Comparison of ENCODE assay signal across 8 cellular contexts in the genomic region with DNA sequence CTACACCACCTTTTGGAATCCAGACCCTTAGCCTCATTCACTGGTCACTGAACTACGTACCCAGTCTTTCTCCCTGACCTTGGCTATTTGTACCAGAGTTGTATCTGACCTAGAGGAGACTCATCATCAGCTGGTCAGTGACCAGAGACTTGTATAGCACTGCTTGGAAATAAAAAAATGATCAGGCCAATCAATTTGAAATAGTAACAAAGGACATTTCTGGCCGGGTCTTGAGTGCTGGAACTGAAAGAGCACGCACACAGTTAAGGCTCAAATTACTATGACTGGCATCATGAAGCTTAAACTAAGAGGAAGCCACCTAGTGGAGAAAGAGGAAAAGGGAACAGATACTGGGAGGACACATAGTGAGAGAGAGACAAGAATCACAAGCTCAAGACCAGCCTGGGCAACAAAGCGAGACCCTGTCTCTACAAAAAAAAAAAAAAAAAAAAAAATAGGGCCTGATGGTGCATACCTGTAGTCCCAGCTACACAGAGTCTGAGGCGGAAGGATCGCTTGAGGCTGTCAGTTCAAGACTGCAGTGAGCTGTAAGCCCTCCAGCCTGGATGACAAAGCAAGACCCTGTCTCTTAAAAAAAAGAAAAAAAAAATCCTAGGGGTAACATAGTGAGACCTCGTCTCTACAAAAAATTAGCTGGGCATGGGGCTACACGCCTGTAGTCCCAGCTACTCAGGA. TPM values are rescaled to one million over a fixed set of nuclear protein-coding genes. Genes with fewer than 3 reads are reported as not detected.
DNase-seq lines count a peak whose midpoint lies in the region; ATAC-seq and TF ChIP-seq lines count a peak whose summit lies in the region.

No MANE protein-coding gene starts in this region.

- 58% methylated on average over 7 of the region's 8 CpGs for WGBS in mammary epithelial cell (ENCODE audit: low coverage, missing lambda C conversion rate)

- H3K4me3 Mint-ChIP-seq in activated T-cell treated with anti-CD3 and anti-CD28 coated beads, Interleukin-2, amount 50 U/mL, for 72 hours: peak overlapping the region in 1 of 2 donors; percentile 60
- no peak overlapping the region for H3K4me3 Mint-ChIP-seq in activated T-cell treated with anti-CD3 and anti-CD28 coated beads, Interleukin-2, amount 50 U/mL, for 24 hours

- no peaks in the 10 kb centered on the region for H3K79me2 ChIP-seq in mammary epithelial cell (ENCODE audit: insufficient read depth, low read length)

- H3K27ac ChIP-seq in mammary epithelial cell (ENCODE audit: insufficient read depth, low read depth, low read length) (no peak overlapping the region), thoracic aorta (no peak overlapping the region)

- H3K4me3 ChIP-seq in NT2/D1 (ENCODE audit: insufficient read length, low read depth) (no peak overlapping the region), mammary epithelial cell (replicated peaks in 1 of 3; ENCODE audit: insufficient read depth in 1 of 3, low read depth in 2 of 3, low read length in 3 of 3) (no peak overlapping the region), kidney epithelial cell (ENCODE audit: low read depth, low read length) (no peak overlapping the region), thoracic aorta (peak overlapping the region; percentile 29)

- H3K9ac ChIP-seq in NT2/D1 (ENCODE audit: insufficient read length, low read depth) (no peak overlapping the region), mammary epithelial cell (ENCODE audit: insufficient read depth, low read length) (no peak overlapping the region)

- peaks cover 6% of the 10 kb centered on the region for H3K27me3 Mint-ChIP-seq in activated T-cell treated with anti-CD3 and anti-CD28 coated beads, Interleukin-2, amount 50 U/mL, for 72 hours (ENCODE audit: low read depth)
- H3K27me3 Mint-ChIP-seq in activated T-cell treated with anti-CD3 and anti-CD28 coated beads, Interleukin-2, amount 50 U/mL, for 24 hours: peaks cover 2% of the 10 kb centered on the region

- H3K9me3 ChIP-seq in NT2/D1 (ENCODE audit: insufficient read depth, low read length) (no peaks in the 10 kb centered on the region), mammary epithelial cell (replicated peaks; ENCODE audit: insufficient read depth, low read length) (no peaks in the 10 kb centered on the region), thoracic aorta (no peaks in the 10 kb centered on the region)

- dilution Hi-C loops in mammary epithelial cell (cut with HindIII; ENCODE audit: low sequenced_read_pairs): no loop called here

- ATAC-seq in activated T-cell treated with anti-CD3 and anti-CD28 coated beads, Interleukin-2, amount 50 U/mL, for 72 hours (replicated peaks in 1 of 2): peak; percentile 94 to 98
- ATAC-seq in GM21825 (IDR thresholded peaks at IDR 0.05; ENCODE audit: unreplicated experiment) (peak; percentile 99), thoracic aorta (ENCODE audit: insufficient number of reproducible peaks, low FRiP score, low read depth) (peak; percentile 88)

- peak in 1 of 2 donors; percentile 18 for DNase-seq in activated T-cell treated with anti-CD3 and anti-CD28 coated beads, Interleukin-2, amount 50 U/mL, for 72 hours
- DNase-seq in activated T-cell treated with anti-CD3 and anti-CD28 coated beads, Interleukin-2, amount 50 U/mL, for 24 hours: no peak
- DNase-seq in HuH-7 (ENCODE audit: low spot score) (peak; percentile 19), NT2/D1 (ENCODE audit: low read depth, low spot score) (peak; percentile 32), mammary epithelial cell (peak; percentile 57), kidney epithelial cell (ENCODE audit: low read depth) (peak; percentile 29), thoracic aorta (ENCODE audit: low spot score) (no peak)

- in situ Hi-C loops in mammary epithelial cell (cut with MboI; ENCODE audit: low sequenced_read_pairs in 2 of 2): no loop called here

- intact Hi-C loops in mammary epithelial cell (cut with micrococcal nuclease): loop anchor here (1.0 to 10.0 kb wide), 2 partner anchors 297 to 757 kb away; no protein-coding TSS in a partner anchor

- BruUV-seq in mammary epithelial cell (replicated peaks; lab: Mats Ljungman, UMichigan): no TSS peak

- no peaks in the 10 kb centered on the region for H3K36me3 ChIP-seq in NT2/D1 (ENCODE audit: insufficient read depth, insufficient read length, low read length)
- no peaks in the 10 kb centered on the region for H3K36me3 ChIP-seq in mammary epithelial cell (ENCODE audit: insufficient read depth, low read length)
- H3K36me3 ChIP-seq in kidney epithelial cell (ENCODE audit: control insufficient read depth, insufficient read depth, low read length): no peaks in the 10 kb centered on the region
- H3K36me3 ChIP-seq in thoracic aorta: no peaks in the 10 kb centered on the region

- H3K27me3 ChIP-seq in NT2/D1 (ENCODE audit: insufficient read depth, insufficient read length) (no peaks in the 10 kb centered on the region), mammary epithelial cell (ENCODE audit: insufficient read depth, low read length) (no peaks in the 10 kb centered on the region), kidney epithelial cell (ENCODE audit: control insufficient read depth, insufficient read depth, low read length) (no peaks in the 10 kb centered on the region), thoracic aorta (replicated peaks; ENCODE audit: insufficient read depth) (no peaks in the 10 kb centered on the region)

- H3K4me2 ChIP-seq in mammary epithelial cell (ENCODE audit: insufficient read depth, low read depth, low read length): no peak overlapping the region

- peaks cover 6% of the 10 kb centered on the region for H3K4me1 Mint-ChIP-seq in activated T-cell treated with anti-CD3 and anti-CD28 coated beads, Interleukin-2, amount 50 U/mL, for 72 hours (ENCODE audit: low read depth)
- peaks cover 6% of the 10 kb centered on the region for H3K4me1 Mint-ChIP-seq in activated T-cell treated with anti-CD3 and anti-CD28 coated beads, Interleukin-2, amount 50 U/mL, for 24 hours (ENCODE audit: low read depth)

- no peaks in the 10 kb centered on the region for H3K9me3 Mint-ChIP-seq in activated T-cell treated with anti-CD3 and anti-CD28 coated beads, Interleukin-2, amount 50 U/mL, for 72 hours
- H3K9me3 Mint-ChIP-seq in activated T-cell treated with anti-CD3 and anti-CD28 coated beads, Interleukin-2, amount 50 U/mL, for 24 hours: no peaks in the 10 kb centered on the region

- TF ChIP-seq CTCF in mammary epithelial cell (conservative IDR thresholded peaks at IDR 0.05 in 1 of 2, IDR thresholded peaks at IDR 0.05 in 1 of 2; ENCODE audit: extremely low read depth in 1 of 2, insufficient read depth in 1 of 2, low read depth in 1 of 2, low read length in 2 of 2) (peak; percentile 73 to 76), kidney epithelial cell (IDR thresholded peaks at IDR 0.05; ENCODE audit: insufficient read depth, low read length, poor library complexity, severe bottlenecking) (peak; percentile 74), thoracic aorta (IDR thresholded peaks at IDR 0.05) (peak; percentile 50)

- peak overlapping the region; percentile 26 for H2AFZ ChIP-seq in mammary epithelial cell (ENCODE audit: low read depth, low read length)

- no peaks in the 10 kb centered on the region for H4K20me1 ChIP-seq in mammary epithelial cell (ENCODE audit: insufficient read depth, low read length)

- no peaks in the 10 kb centered on the region for H3K4me1 ChIP-seq in NT2/D1 (ENCODE audit: insufficient read depth, insufficient read length)
- no peaks in the 10 kb centered on the region for H3K4me1 ChIP-seq in mammary epithelial cell (ENCODE audit: insufficient read depth, low read length)
- H3K4me1 ChIP-seq in thoracic aorta (ENCODE audit: control insufficient read depth in 1 of 2, low read depth in 2 of 2): no peaks in the 10 kb centered on the region

- H3K36me3 Mint-ChIP-seq in activated T-cell treated with anti-CD3 and anti-CD28 coated beads, Interleukin-2, amount 50 U/mL, for 72 hours (ENCODE audit: insufficient read depth in 2 of 2): no peaks in the 10 kb centered on the region
- no peaks in the 10 kb centered on the region for H3K36me3 Mint-ChIP-seq in activated T-cell treated with anti-CD3 and anti-CD28 coated beads, Interleukin-2, amount 50 U/mL, for 24 hours (ENCODE audit: low read depth)

- H3K27ac Mint-ChIP-seq in activated T-cell treated with anti-CD3 and anti-CD28 coated beads, Interleukin-2, amount 50 U/mL, for 72 hours: no peak overlapping the region
- H3K27ac Mint-ChIP-seq in activated T-cell treated with anti-CD3 and anti-CD28 coated beads, Interleukin-2, amount 50 U/mL, for 24 hours: no peak overlapping the region

- CTCF ChIA-PET in mammary epithelial cell (lab: Charles Lee; ENCODE audit: low non-redundant PET): interaction anchor here (0.5 to 0.7 kb wide), 11 partner anchors 12 to 356 kb away, joined by 3 to 40 read pairs (median 4); a partner anchor contains a TSS

RNA-seq across cellular contexts. Expression of a gene that starts 12.8 kb away (rescaled TPM):
- 10 to 100 TPM; 41.4 to 47.6 TPM for total RNA-seq in activated T-cell treated with anti-CD3 and anti-CD28 coated beads, Interleukin-2, amount 50 U/mL, for 72 hours
- 10 to 100 TPM; 31.8 to 57.2 TPM for total RNA-seq in mammary epithelial cell
- polyA plus RNA-seq in mammary epithelial cell: 43.7 TPM
- polyA minus RNA-seq in mammary epithelial cell: 3.1 TPM
- 96.7 and 139 TPM in 2 replicates for total RNA-seq in kidney epithelial cell
- 10 to 100 TPM; 35.9 to 46.9 TPM for total RNA-seq in thoracic aorta

Comparison
In these comparisons a context has a peak if more than half of its experiments do, and no peak if none do; other contexts are left out.
1. DNase-seq: peak in HuH-7 (single experiment), NT2/D1 (single experiment), mammary epithelial cell (single experiment) and kidney epithelial cell (single experiment); none in activated T-cell treated with anti-CD3 and anti-CD28 coated beads, Interleukin-2, amount 50 U/mL, for 24 hours (single experiment) and thoracic aorta (single experiment).
2. Peak in every context shown above with its lines, with median percentiles within 50 percentile points of each other: ATAC-seq and CTCF ChIP-seq.